17 cellular contexts compared by ENCODE assay signal in the genomic region with DNA sequence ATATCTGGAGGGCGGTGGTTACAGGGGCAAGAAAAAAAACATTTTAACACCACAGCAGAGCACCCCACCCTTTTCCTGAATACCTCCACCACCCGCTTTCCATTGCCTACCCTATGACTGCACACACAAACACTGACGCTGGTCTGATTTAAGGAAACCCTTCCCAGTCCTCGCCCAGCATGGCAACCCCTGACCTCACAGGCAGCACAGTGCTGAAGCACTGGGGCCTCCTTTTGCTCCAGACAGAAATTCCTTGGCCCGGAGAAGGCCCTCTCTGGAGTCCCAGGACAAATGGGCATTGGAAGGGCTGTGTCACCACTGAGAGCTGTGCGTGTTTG. TPM values are rescaled to one million over a fixed set of nuclear protein-coding genes. Genes with fewer than 3 reads are reported as not detected.
DNase-seq lines count a peak whose midpoint lies in the region; ATAC-seq, FAIRE-seq and TF ChIP-seq lines count a peak whose summit lies in the region.
"Had no signal": no experiment of that assay in that cellular context is flagged by ENCODE, and none has a peak within 500 bp of the region (broad histone marks: within the 10 kb centered on the region; RNA-seq: fewer than 3 reads in every experiment).

No MANE protein-coding gene starts in this region.

- no peak overlapping the region for H2AFZ ChIP-seq in HepG2 (ENCODE audit: low read length)

- no peak for TF ChIP-seq RAD21 in HepG2 (CRISPR knock-in tag; IDR thresholded peaks at IDR 0.05)

- in situ Hi-C loops in HepG2 (cut with HindIII; ENCODE audit: extremely low pct_ligation_motif_present, low pct_unique_long_range_greater_than_20kb), result no loop called here

- H3K27me3 ChIP-seq in HepG2 (ENCODE audit: control insufficient read depth in 1 of 2, insufficient read depth in 2 of 2, low read length in 2 of 2), result peaks cover 2 to 19% of the 10 kb centered on the region in 2 experiments; a peak in 3 of 5 replicates
- no peaks in the 10 kb centered on the region for H3K27me3 ChIP-seq in stomach
- H3K27me3 ChIP-seq: ascending aorta, gastrocnemius medialis had no signal

- H3K36me3 Mint-ChIP-seq in activated CD8-positive, alpha-beta memory T cell treated with anti-CD3 and anti-CD28 coated beads, Interleukin-2, amount 10 ng/mL, durations not matched to agents 7 days and 5 days, result no peaks in the 10 kb centered on the region
- H3K36me3 Mint-ChIP-seq: naive thymus-derived CD4-positive, alpha-beta T cell had no signal

- no peak for ATAC-seq in activated CD8-positive, alpha-beta memory T cell treated with anti-CD3 and anti-CD28 coated beads, Interleukin-2, amount 10 ng/mL, durations not matched to agents 7 days and 5 days
- ATAC-seq in HepG2 (no peak), HG03108 (IDR thresholded peaks at IDR 0.05; ENCODE audit: unreplicated experiment) (no peak)
- no peak for ATAC-seq in activated CD4-positive, CD25-positive, alpha-beta regulatory T cell treated with anti-CD3 and anti-CD28 coated beads, Interleukin-2, amount 50 U/mL, for 24 hours

- peaks cover 60% of the 10 kb centered on the region for H3K4me1 Mint-ChIP-seq in activated CD8-positive, alpha-beta memory T cell treated with anti-CD3 and anti-CD28 coated beads, Interleukin-2, amount 10 ng/mL, durations not matched to agents 7 days and 5 days

- no peak for FAIRE-seq in HepG2 (lab: Jason Lieb, UNC)
- FAIRE-seq: A204.1, islet of Langerhans had no signal

- H3K9me3 ChIP-seq in HepG2 (ENCODE audit: low read length) (no peaks in the 10 kb centered on the region), stomach (no peaks in the 10 kb centered on the region)
- H3K9me3 ChIP-seq: ascending aorta, gastrocnemius medialis, SK-N-SH had no signal

- no peak for TF ChIP-seq EP300 in HepG2 (IDR thresholded peaks at IDR 0.05; ENCODE audit: low read depth in 2 of 2, low read length in 2 of 2)
- no peak for TF ChIP-seq EP300 in HepG2 (CRISPR knock-in tag; IDR thresholded peaks at IDR 0.05; ENCODE audit: borderline replicate concordance)
- no peak for TF ChIP-seq EP300 in stomach (IDR thresholded peaks at IDR 0.05)

- no peaks in the 10 kb centered on the region for H3K27me3 Mint-ChIP-seq in activated CD8-positive, alpha-beta memory T cell treated with anti-CD3 and anti-CD28 coated beads, Interleukin-2, amount 10 ng/mL, durations not matched to agents 7 days and 5 days
- H3K27me3 Mint-ChIP-seq: naive thymus-derived CD4-positive, alpha-beta T cell had no signal

- no TSS peak for BruUV-seq in HepG2 (replicated peaks; lab: Mats Ljungman, UMichigan)

- H3K9ac ChIP-seq in HepG2 (ENCODE audit: insufficient read depth, low read depth, low read length), result no peak overlapping the region
- H3K9ac ChIP-seq: SK-N-SH had no signal

- no peak overlapping the region for H3K4me3 ChIP-seq in HepG2 (replicated peaks in 1 of 3; ENCODE audit: insufficient read depth in 1 of 3, low read depth in 2 of 3, low read length in 3 of 3)
- no peak overlapping the region for H3K4me3 ChIP-seq in stomach
- H3K4me3 ChIP-seq: ascending aorta, gastrocnemius medialis had no signal

- H3K36me3 ChIP-seq in HepG2 (replicated peaks in 1 of 2; ENCODE audit: control insufficient read depth in 1 of 2, insufficient read depth in 2 of 2, low read length in 2 of 2) (no peaks in the 10 kb centered on the region), stomach (no peaks in the 10 kb centered on the region)
- H3K36me3 ChIP-seq: ascending aorta, gastrocnemius medialis had no signal

- H3K4me3 Mint-ChIP-seq in activated CD8-positive, alpha-beta memory T cell treated with anti-CD3 and anti-CD28 coated beads, Interleukin-2, amount 10 ng/mL, durations not matched to agents 7 days and 5 days, result no peak overlapping the region
- H3K4me3 Mint-ChIP-seq: HFFc6 had no signal

- TF ChIP-seq CTCF in VCaP (conservative IDR thresholded peaks at IDR 0.05) (no peak), HepG2 (CRISPR knock-in tag; IDR thresholded peaks at IDR 0.05) (no peak), stomach (IDR thresholded peaks at IDR 0.05) (no peak)

- no peaks in the 10 kb centered on the region for H3K9me3 Mint-ChIP-seq in activated CD8-positive, alpha-beta memory T cell treated with anti-CD3 and anti-CD28 coated beads, Interleukin-2, amount 10 ng/mL, durations not matched to agents 7 days and 5 days (ENCODE audit: low read depth)
- H3K9me3 Mint-ChIP-seq: HFFc6 had no signal

- H3K4me2 ChIP-seq in HepG2 (ENCODE audit: low read depth, low read length), result peak overlapping the region; percentile 20; the same call in 1 of the 2 replicates
- H3K4me2 ChIP-seq: SK-N-SH had no signal

- TF ChIP-seq POLR2A in HepG2 (IDR thresholded peaks at IDR 0.05; ENCODE audit: insufficient read depth in 1 of 2, low read depth in 2 of 2, low read length in 2 of 2) (no peak), stomach (IDR thresholded peaks at IDR 0.05) (no peak)

- peak overlapping the region; percentile 25 for H3K27ac Mint-ChIP-seq in activated CD8-positive, alpha-beta memory T cell treated with anti-CD3 and anti-CD28 coated beads, Interleukin-2, amount 10 ng/mL, durations not matched to agents 7 days and 5 days
- H3K27ac Mint-ChIP-seq: HFFc6 had no signal

- POLR2A ChIA-PET in HepG2 (lab: Yijun Ruan, JAX), result no interaction called here

- intact Hi-C loops in HepG2 (cut with micrococcal nuclease; ENCODE audit: unreplicated experiment), result no loop called here
- intact Hi-C loops in stomach (cut with DNase I; ENCODE audit: low total_unique reads), result no loop called here

- peaks cover 35% of the 10 kb centered on the region for H3K4me1 ChIP-seq in HepG2 (ENCODE audit: insufficient read depth, low read length)
- H3K4me1 ChIP-seq in stomach, result peaks cover 0 to 31% (median 15%) of the 10 kb centered on the region in 4 donors
- H3K4me1 ChIP-seq: ascending aorta had no signal

- no peaks in the 10 kb centered on the region for H3K79me2 ChIP-seq in HepG2 (ENCODE audit: insufficient read depth, low read length)

- H4K20me1 ChIP-seq in HepG2 (ENCODE audit: insufficient read depth, low read length), result no peaks in the 10 kb centered on the region

- no peak for DNase-seq in activated CD8-positive, alpha-beta memory T cell treated with anti-CD3 and anti-CD28 coated beads, Interleukin-2, amount 10 ng/mL, durations not matched to agents 7 days and 5 days
- DNase-seq in activated CD8-positive, alpha-beta memory T cell treated with anti-CD3 and anti-CD28 coated beads, Interleukin-2, amount 50 U/mL, for 4 hours, result no peak
- DNase-seq in HepG2 (ENCODE audit: low spot score) (no peak), stomach (no peak)
- DNase-seq in stimulated activated CD4-positive, alpha-beta T cell treated with anti-CD3 and anti-CD28 coated beads, Interleukin-4, amount 100 ng/mL, for 1 hour, result no peak
- DNase-seq: DMS153; effector memory CD4-positive, alpha-beta T cell; gastrocnemius medialis; HFFc6; SK-N-SH had no signal

- CTCF ChIA-PET in activated CD8-positive, alpha-beta memory T cell treated with anti-CD3 and anti-CD28 coated beads, Interleukin-2, amount 10 ng/mL, durations not matched to agents 7 days and 5 days (lab: Charles Lee), result interaction anchor here (1.3 kb wide), 1 partner anchor 104 kb away, joined by 3 read pairs; no protein-coding TSS in a partner anchor
- CTCF ChIA-PET in HepG2 (lab: Yijun Ruan, JAX; ENCODE audit: low intra/inter-chr PET ratio, low total read pairs), result no interaction called here

- H3K27ac ChIP-seq in VCaP (peak overlapping the region; percentile 30; the same call in 1 of the 2 replicates), HepG2 (ENCODE audit: extremely low read length, insufficient read depth, low read length) (no peak overlapping the region), stomach (peak overlapping the region in 4 of 5 donors; percentile 14 to 47 (median 24))
- H3K27ac ChIP-seq: ascending aorta had no signal

- WGBS in HepG2 (ENCODE audit: low lambda C conversion rate), result 45% methylated on average over 5 of the region's 6 CpGs
- 39 to 60% (median 58%) methylated on average over 6 of the region's 6 CpGs for WGBS in stomach, 5 donors

TF ChIP-seq in HepG2, 621 proteins besides CTCF, POLR2A, EP300 and RAD21 (continues in another document):
- TF ChIP-seq ZNF704 (CRISPR knock-in tag; IDR thresholded peaks at IDR 0.05; ENCODE audit: borderline replicate concordance), result no peak

RNA-seq across cellular contexts. Expression of gene DUSP5, which starts 39.2 kb away (rescaled TPM):
- 100 to 1,000 TPM; 102 to 223 TPM for total RNA-seq in activated CD8-positive, alpha-beta memory T cell treated with anti-CD3 and anti-CD28 coated beads, Interleukin-2, amount 10 ng/mL, durations not matched to agents 7 days and 5 days
- total RNA-seq in HepG2 (2016; rRNA removed; fragmentation: Illumina TruSeq; extraction: Trizol), result 1.4 and 1.5 TPM in 2 replicates
- total RNA-seq in HepG2 (2016; cell fraction: cytosol; rRNA removed; fragmentation: Illumina TruSeq; extraction: Trizol; ENCODE audit: low read depth), result 0.35 and 0.71 TPM in 2 replicates
- total RNA-seq in HepG2 (2016; cell fraction: insoluble cytoplasmic fraction; rRNA removed; fragmentation: Illumina TruSeq; extraction: Trizol), result 1.2 and 1.5 TPM in 2 replicates
- total RNA-seq in HepG2 (2016; cell fraction: membrane; rRNA removed; fragmentation: Illumina TruSeq; extraction: Trizol), result 1.7 and 2.0 TPM in 2 replicates
- total RNA-seq in HepG2 (2016; cell fraction: nucleus; rRNA removed; fragmentation: Illumina TruSeq; extraction: Trizol), result 0.88 and 0.99 TPM in 2 replicates
- 3.7 and 5.8 TPM in 2 replicates for polyA plus RNA-seq in HepG2 (2011; rRNA removed)
- polyA plus RNA-seq in HepG2 (2011; cell fraction: cytosol; rRNA removed), result 6.6 and 7.0 TPM in 2 replicates
- 4.5 and 4.8 TPM in 2 replicates for polyA plus RNA-seq in HepG2 (2011; cell fraction: nucleus; rRNA removed)
- 2.3 and 5.4 TPM in 2 replicates for polyA plus RNA-seq in HepG2 (2012)
- polyA plus RNA-seq in HepG2 (2016; cell fraction: cytosol; fragmentation: Illumina TruSeq; extraction: Trizol; ENCODE audit: low read depth), result 0.44 and 0.53 TPM in 2 replicates
- 1.4 and 1.6 TPM in 2 replicates for polyA plus RNA-seq in HepG2 (2016; cell fraction: insoluble cytoplasmic fraction; fragmentation: Illumina TruSeq; extraction: Trizol; ENCODE audit: low read depth)
- polyA plus RNA-seq in HepG2 (2016; cell fraction: membrane; fragmentation: Illumina TruSeq; extraction: Trizol; ENCODE audit: low read depth), result 1.2 and 1.7 TPM in 2 replicates
- 0.82 and 1.5 TPM in 2 replicates for polyA plus RNA-seq in HepG2 (2016; cell fraction: nucleus; fragmentation: Illumina TruSeq; extraction: Trizol; ENCODE audit: insufficient read depth, low read depth)
- polyA minus RNA-seq in HepG2 (2011; rRNA and poly(A)+ RNA removed; ENCODE audit: low replicate concordance), result 26.8 and 47.7 TPM in 2 replicates
- polyA minus RNA-seq in HepG2 (2011; cell fraction: cytosol; rRNA and poly(A)+ RNA removed), result 12.5 and 15.5 TPM in 2 replicates
- polyA minus RNA-seq in HepG2 (2011; cell fraction: nucleus; rRNA and poly(A)+ RNA removed), result 4.5 and 6.5 TPM in 2 replicates
- total RNA-seq in stomach, result 10 to 100 TPM in 3 of 5 donors, 1 to 10 TPM in 1, under 1 TPM in 1; 0.58 to 22.3 (median 10.7) TPM
- polyA plus RNA-seq in stomach, result 10 to 100 TPM in 2 of 3 donors, 1 to 10 TPM in 1; 9.9 to 23.2 (median 10.4) TPM

Comparison
In these comparisons a context has a peak if more than half of its experiments do, and no peak if none do; other contexts are left out.
1. RNA of gene DUSP5, which starts 39.2 kb away (total RNA-seq): 102 to 223 TPM in activated CD8-positive, alpha-beta memory T cell treated with anti-CD3 and anti-CD28 coated beads, Interleukin-2, amount 10 ng/mL, durations not matched to agents 7 days and 5 days; 0.58 to 22.3 TPM in stomach and 0.35 to 2.0 TPM in HepG2; every median in the first group is over 4 times any median in the second.